8 cellular contexts compared by ENCODE assay signal in the genomic region with DNA sequence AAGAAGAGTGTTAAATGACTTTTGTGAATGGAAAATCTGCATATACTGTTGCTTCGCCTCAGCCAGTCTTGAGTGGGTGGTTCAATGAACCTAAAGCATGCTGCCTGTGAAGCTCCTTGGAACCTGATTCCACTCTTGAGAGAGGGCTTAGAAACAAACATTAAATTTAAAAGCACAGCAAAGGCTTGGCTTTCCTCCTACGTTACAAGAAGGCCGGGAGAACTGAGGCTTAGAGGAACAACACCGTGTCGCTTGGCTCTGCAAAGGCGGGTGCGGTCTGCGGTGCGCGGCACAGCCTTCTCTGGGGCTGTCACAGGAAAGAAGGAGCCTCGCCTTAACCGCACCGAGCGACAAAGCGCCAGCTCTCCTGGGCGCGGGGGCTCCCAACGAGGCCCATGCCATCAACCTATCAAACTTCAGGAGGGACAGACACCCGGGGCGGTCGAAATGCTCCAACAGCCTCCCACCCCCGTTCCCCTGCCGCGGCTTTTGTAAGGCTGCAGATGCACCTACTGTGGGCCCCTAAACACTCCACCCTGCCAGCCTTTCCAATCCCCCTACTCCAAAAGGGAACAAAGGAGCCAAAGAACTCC. TPM values are rescaled to one million over a fixed set of nuclear protein-coding genes. Genes with fewer than 3 reads are reported as not detected.
DNase-seq lines count a peak whose midpoint lies in the region; ATAC-seq and TF ChIP-seq lines count a peak whose summit lies in the region.

No MANE protein-coding gene starts in this region.

- H3K9me3 ChIP-seq in DOHH2 (ENCODE audit: control insufficient read depth, insufficient read depth, low read length) (no peaks in the 10 kb centered on the region), heart right ventricle (no peaks in the 10 kb centered on the region), psoas muscle (no peaks in the 10 kb centered on the region), uterus (no peaks in the 10 kb centered on the region)

- H3K36me3 ChIP-seq in DOHH2 (ENCODE audit: control insufficient read depth, low read length) (peaks cover 3% of the 10 kb centered on the region; the same call in 1 of the 2 replicates), heart right ventricle (no peaks in the 10 kb centered on the region), psoas muscle (ENCODE audit: insufficient read depth in 1 of 2, low read depth in 1 of 2) (peaks cover 0 to 4% of the 10 kb centered on the region in 2 donors), uterus (no peaks in the 10 kb centered on the region)

- H3K4me3 ChIP-seq in DOHH2 (ENCODE audit: low read length) (peak overlapping the region; percentile 99), heart right ventricle (peak overlapping the region; percentile 84 to 97 (median 94)), psoas muscle (peak overlapping the region; percentile 99), uterus (peak overlapping the region; percentile 87 to 97)
- peak overlapping the region; percentile 87 for H3K4me3 ChIP-seq in Jurkat, Clone E6-1 (ENCODE audit: low read length)

- intact Hi-C loops in heart right ventricle (cut with DNase I), result loop anchor here in 5 of 10 donors (5.0 to 10.0 kb wide), 8 partner anchors 91 to 1044 kb away; a partner anchor contains a TSS
- intact Hi-C loops in psoas muscle (cut with DNase I), result loop anchor here in 1 of 2 donors (5.0 kb wide), 1 partner anchor 86 kb away; no protein-coding TSS in a partner anchor
- intact Hi-C loops in uterus (cut with DNase I; ENCODE audit: low total_unique reads), result no loop called here

- peak overlapping the region; percentile 96 for H3K4me3 Mint-ChIP-seq in activated naive CD8-positive, alpha-beta T cell

- no peaks in the 10 kb centered on the region for H3K9me2 ChIP-seq in DOHH2 (replicated peaks; ENCODE audit: control insufficient read depth, low read length)

- H3F3A ChIP-seq in DOHH2 (ENCODE audit: control insufficient read depth, insufficient read depth), result peaks cover 5% of the 10 kb centered on the region

- 0 to 1% methylated on average over 24 of the region's 24 CpGs for WGBS in heart right ventricle, 2 donors
- WGBS in psoas muscle, 3 donors, result 0 to 1% (median 0%) methylated on average over 24 of the region's 24 CpGs

- peaks cover 4% of the 10 kb centered on the region; the same call in 1 of the 2 replicates for H4K20me1 ChIP-seq in DOHH2 (ENCODE audit: control insufficient read depth, insufficient read depth, low read depth, low read length)

- peak overlapping the region; percentile 99 for H3K27ac Mint-ChIP-seq in activated naive CD8-positive, alpha-beta T cell

- peaks cover 55% of the 10 kb centered on the region for H3K79me2 ChIP-seq in DOHH2 (ENCODE audit: control insufficient read depth, low read length)

- ATAC-seq in GM21737 (IDR thresholded peaks at IDR 0.05; ENCODE audit: unreplicated experiment), result peak; percentile 50
- ATAC-seq in heart right ventricle, result peak; percentile 43 to 76 (median 58)
- ATAC-seq in psoas muscle, result peak; percentile 56 to 70 (median 64)

- peaks cover 48% of the 10 kb centered on the region for H3K4me1 Mint-ChIP-seq in activated naive CD8-positive, alpha-beta T cell (ENCODE audit: low read depth)

- TF ChIP-seq CTCF in DOHH2 (IDR thresholded peaks at IDR 0.05; ENCODE audit: low read depth, low read length, poor library complexity, severe bottlenecking) (no peak), heart right ventricle (IDR thresholded peaks at IDR 0.05) (no peak), psoas muscle (IDR thresholded peaks at IDR 0.05) (no peak), uterus (IDR thresholded peaks at IDR 0.05) (no peak)

- no peaks in the 10 kb centered on the region for H3K27me3 ChIP-seq in DOHH2 (ENCODE audit: control insufficient read depth, low read length)
- no peaks in the 10 kb centered on the region for H3K27me3 ChIP-seq in heart right ventricle
- H3K27me3 ChIP-seq in psoas muscle (ENCODE audit: insufficient read depth in 3 of 3, low read length in 2 of 3), result no peaks in the 10 kb centered on the region
- no peaks in the 10 kb centered on the region for H3K27me3 ChIP-seq in uterus

- peak overlapping the region; percentile 90 for H3K4me2 ChIP-seq in DOHH2 (ENCODE audit: low read length)

- peaks cover 5% of the 10 kb centered on the region for H3K36me3 Mint-ChIP-seq in activated naive CD8-positive, alpha-beta T cell

- H3K4me1 ChIP-seq in DOHH2 (ENCODE audit: control insufficient read depth, low read length), result peaks cover 53% of the 10 kb centered on the region
- H3K4me1 ChIP-seq in heart right ventricle, result peaks cover 0 to 56% (median 39%) of the 10 kb centered on the region in 9 donors
- H3K4me1 ChIP-seq in psoas muscle, result peaks cover 38% of the 10 kb centered on the region
- peaks cover 0 to 3% of the 10 kb centered on the region in 2 donors for H3K4me1 ChIP-seq in uterus

- H3K27ac ChIP-seq in DOHH2 (ENCODE audit: low read depth, low read length) (peak overlapping the region; percentile 44), heart right ventricle (peak overlapping the region; percentile 59 to 99 (median 94)), psoas muscle (peak overlapping the region; percentile 99), uterus (peak overlapping the region; percentile 95 to 96)

- H3K9me3 Mint-ChIP-seq in activated naive CD8-positive, alpha-beta T cell (ENCODE audit: low read depth), result no peaks in the 10 kb centered on the region

- H3K27me3 Mint-ChIP-seq in activated naive CD8-positive, alpha-beta T cell, result no peaks in the 10 kb centered on the region

- no peak for TF ChIP-seq POLR2A in uterus (IDR thresholded peaks at IDR 0.05)

- peak; percentile 89 for DNase-seq in Jurkat, Clone E6-1 (ENCODE audit: low read depth, low spot score)
- DNase-seq in SK-N-DZ (ENCODE audit: low spot score) (peak; percentile 74), heart right ventricle (peak; percentile 43 to 58), psoas muscle (peak; percentile 58 to 76), uterus (peak; percentile 27 to 43)

RNA-seq across cellular contexts. Expression of a gene that starts 0.8 kb away (rescaled TPM):
- polyA plus RNA-seq in Jurkat, Clone E6-1 (2012; ENCODE audit: insufficient read depth, insufficient read length), result 20.7 TPM
- polyA plus RNA-seq in SK-N-DZ (2014; cell fraction: cytosol; rRNA removed), result 58.0 and 65.6 TPM in 2 replicates
- polyA plus RNA-seq in SK-N-DZ (2014; cell fraction: nucleus; rRNA removed), result 38.9 and 51.6 TPM in 2 replicates
- total RNA-seq in heart right ventricle (10 to 100 TPM; 25.5 to 50.0 (median 37.0) TPM), psoas muscle (10 to 100 TPM; 39.5 to 64.3 (median 55.4) TPM), uterus (100 to 1,000 TPM in 1 of 4 donors, 10 to 100 TPM in 3; 22.0 to 131 (median 69.3) TPM)
- polyA plus RNA-seq in heart right ventricle (1 to 10 TPM; 5.6 to 7.3 TPM), psoas muscle (10 to 100 TPM in 2 of 3 donors, 1 to 10 TPM in 1; 9.2 to 20.2 (median 18.4) TPM)

Comparison
In these comparisons a context has a peak if more than half of its experiments do, and no peak if none do; other contexts are left out.
1. Peak in every context shown above with its lines: DNase-seq, ATAC-seq, H3K4me3 ChIP-seq and H3K27ac ChIP-seq.
2. H3K27ac ChIP-seq: peak in every context shown above with its lines; median percentile 99 in psoas muscle; 96 in uterus; 94 in heart right ventricle; 44 in DOHH2.
3. DNase-seq: peak in every context shown above with its lines; median percentile 89 in Jurkat, Clone E6-1; 74 in SK-N-DZ; 67 in psoas muscle; 50 in heart right ventricle; 35 in uterus.